Comparison of ENCODE assay signal across 10 cellular contexts in genomic region chr17:79798296-79799173, GRCh38. TPM values are rescaled to one million over a fixed set of nuclear protein-coding genes. Genes with fewer than 3 reads are reported as not detected.
DNase-seq lines count a peak whose midpoint lies in the region; ATAC-seq and TF ChIP-seq lines count a peak whose summit lies in the region.
"Had no signal": no experiment of that assay in that cellular context is flagged by ENCODE, and none has a peak within 500 bp of the region (broad histone marks: within the 10 kb centered on the region; RNA-seq: fewer than 3 reads in every experiment).

No MANE protein-coding gene starts in this region.

- peak overlapping the region; percentile 46 for H3K27ac Mint-ChIP-seq in activated naive CD4-positive, alpha-beta T cell treated with anti-CD3 and anti-CD28 coated beads, Interleukin-2, amount 50 U/mL, for 24 hours
- H3K27ac Mint-ChIP-seq in activated T-helper 17 cell treated with anti-CD3 and anti-CD28 coated beads, Interleukin-2, amount 50 U/mL, for 72 hours: no peak overlapping the region

- H3K9me3 Mint-ChIP-seq in activated naive CD4-positive, alpha-beta T cell treated with anti-CD3 and anti-CD28 coated beads, Interleukin-2, amount 50 U/mL, for 24 hours: no peaks in the 10 kb centered on the region
- no peaks in the 10 kb centered on the region for H3K9me3 Mint-ChIP-seq in activated T-helper 17 cell treated with anti-CD3 and anti-CD28 coated beads, Interleukin-2, amount 50 U/mL, for 72 hours

- H3K36me3 Mint-ChIP-seq in activated naive CD4-positive, alpha-beta T cell treated with anti-CD3 and anti-CD28 coated beads, Interleukin-2, amount 50 U/mL, for 24 hours: peaks cover 2% of the 10 kb centered on the region
- peaks cover 12% of the 10 kb centered on the region for H3K36me3 Mint-ChIP-seq in activated T-helper 17 cell treated with anti-CD3 and anti-CD28 coated beads, Interleukin-2, amount 50 U/mL, for 72 hours (ENCODE audit: low read depth)

- no peaks in the 10 kb centered on the region for H3K9me3 ChIP-seq in BE2C

- TF ChIP-seq CTCF in BE2C (IDR thresholded peaks at IDR 0.05; ENCODE audit: low read depth, low read length): no peak

- DNase-seq in activated naive CD4-positive, alpha-beta T cell treated with anti-CD3 and anti-CD28 coated beads, Interleukin-2, amount 50 U/mL, for 16 hours: no peak
- DNase-seq in left kidney (ENCODE audit: low read depth, low spot score) (peak; percentile 78), BE2C (no peak)
- DNase-seq in stimulated activated CD4-positive, alpha-beta T cell treated with anti-CD3 and anti-CD28 coated beads, Interleukin-2, amount 100 ng/mL, for 48 hours: no peak
- DNase-seq: effector CD4-positive, alpha-beta T cell; NCI-H2171 treated with DMSO at 0.1 percent for 48 hours had no signal

- peak overlapping the region; percentile 47 for H3K4me3 ChIP-seq in urinary bladder (ENCODE audit: low read depth, low read length)
- no peak overlapping the region for H3K4me3 ChIP-seq in BE2C (ENCODE audit: low read depth, low read length)

- H3K4me3 Mint-ChIP-seq in activated naive CD4-positive, alpha-beta T cell treated with anti-CD3 and anti-CD28 coated beads, Interleukin-2, amount 50 U/mL, for 24 hours: peak overlapping the region; percentile 66
- peak overlapping the region; percentile 45 for H3K4me3 Mint-ChIP-seq in activated T-helper 17 cell treated with anti-CD3 and anti-CD28 coated beads, Interleukin-2, amount 50 U/mL, for 72 hours

- H3K36me3 ChIP-seq in urinary bladder (ENCODE audit: insufficient read depth) (no peaks in the 10 kb centered on the region), BE2C (peaks cover 16% of the 10 kb centered on the region)

- no peak for ATAC-seq in activated T-helper 17 cell treated with anti-CD3 and anti-CD28 coated beads, Interleukin-2, amount 50 U/mL, for 72 hours (replicated peaks)
- no peak for ATAC-seq in HG03108 (IDR thresholded peaks at IDR 0.05; ENCODE audit: unreplicated experiment)

- peaks cover 25% of the 10 kb centered on the region for H3K27me3 Mint-ChIP-seq in activated naive CD4-positive, alpha-beta T cell treated with anti-CD3 and anti-CD28 coated beads, Interleukin-2, amount 50 U/mL, for 24 hours
- peaks cover 28% of the 10 kb centered on the region for H3K27me3 Mint-ChIP-seq in activated T-helper 17 cell treated with anti-CD3 and anti-CD28 coated beads, Interleukin-2, amount 50 U/mL, for 72 hours

- H3K27ac ChIP-seq in urinary bladder (ENCODE audit: low read depth): no peak overlapping the region

- no peaks in the 10 kb centered on the region for H3K27me3 ChIP-seq in BE2C

- WGBS in urinary bladder: 2% methylated on average over 71 of the region's 71 CpGs

- peaks cover 32% of the 10 kb centered on the region for H3K4me1 Mint-ChIP-seq in activated naive CD4-positive, alpha-beta T cell treated with anti-CD3 and anti-CD28 coated beads, Interleukin-2, amount 50 U/mL, for 24 hours
- peaks cover 14% of the 10 kb centered on the region for H3K4me1 Mint-ChIP-seq in activated T-helper 17 cell treated with anti-CD3 and anti-CD28 coated beads, Interleukin-2, amount 50 U/mL, for 72 hours

- H3K4me1 ChIP-seq in urinary bladder (ENCODE audit: insufficient read depth): no peaks in the 10 kb centered on the region
- H3K4me1 ChIP-seq in BE2C: peaks cover 19% of the 10 kb centered on the region

RNA-seq across cellular contexts. Expression of gene CBX8, which starts 1.7 kb away (rescaled TPM):
- 1 to 10 TPM; 1.6 to 5.5 TPM for total RNA-seq in activated T-helper 17 cell treated with anti-CD3 and anti-CD28 coated beads, Interleukin-2, amount 50 U/mL, for 72 hours
- total RNA-seq in urinary bladder: 4.4 TPM
- 3.6 TPM for polyA plus RNA-seq in urinary bladder
- polyA plus RNA-seq in BE2C (2012; ENCODE audit: insufficient read depth, insufficient read length, low read depth): 54.5 TPM

RNA-seq across cellular contexts. Expression of gene CBX2, which starts 20.6 kb away (rescaled TPM):
- total RNA-seq in activated T-helper 17 cell treated with anti-CD3 and anti-CD28 coated beads, Interleukin-2, amount 50 U/mL, for 72 hours: 1 to 10 TPM in 1 of 2 donors, under 1 TPM in 1; 0.50 to 1.6 TPM
- 7.0 TPM for total RNA-seq in urinary bladder
- polyA plus RNA-seq in urinary bladder: 3.1 TPM
- 46.9 TPM for polyA plus RNA-seq in BE2C (2012; ENCODE audit: insufficient read depth, insufficient read length, low read depth)

RNA-seq across cellular contexts. Expression of gene CBX4, which starts 40.7 kb away (rescaled TPM):
- 1 to 10 TPM; 8.7 to 9.1 TPM for total RNA-seq in activated T-helper 17 cell treated with anti-CD3 and anti-CD28 coated beads, Interleukin-2, amount 50 U/mL, for 72 hours
- 8.2 TPM for total RNA-seq in urinary bladder
- 14.7 TPM for polyA plus RNA-seq in urinary bladder
- polyA plus RNA-seq in BE2C (2012; ENCODE audit: insufficient read depth, insufficient read length, low read depth): 226 TPM
